ENCODE assay signal across 11 cellular contexts in genomic region chr3:163785693-163786092, GRCh38.
DNase-seq lines count a peak whose midpoint lies in the region; ATAC-seq and TF ChIP-seq lines count a peak whose summit lies in the region.
"Had no signal": no experiment of that assay in that cellular context is flagged by ENCODE, and none has a peak within 500 bp of the region (broad histone marks: within the 10 kb centered on the region; RNA-seq: fewer than 3 reads in every experiment).

No MANE protein-coding gene starts in this region.

- no peak overlapping the region for H3K9ac ChIP-seq in OCI-LY3 (ENCODE audit: low read length)

- H3K4me3 ChIP-seq in H7 (ENCODE audit: insufficient read depth, low read depth, low read length) (no peak overlapping the region), OCI-LY3 (ENCODE audit: low read length) (no peak overlapping the region), hepatocyte (no peak overlapping the region), upper lobe of left lung (no peak overlapping the region)

- no peak overlapping the region for H3K4me2 ChIP-seq in OCI-LY3 (ENCODE audit: low read length)
- H3K4me2 ChIP-seq in hepatocyte: no peak overlapping the region

- TF ChIP-seq POLR2A in upper lobe of left lung (IDR thresholded peaks at IDR 0.05): no peak

- H2AFZ ChIP-seq in OCI-LY3 (ENCODE audit: low read depth, low read length): peak overlapping the region; percentile 1; the same call in 1 of the 2 replicates
- H2AFZ ChIP-seq in hepatocyte: no peak overlapping the region

- H3K27me3 ChIP-seq in H7 (ENCODE audit: control insufficient read depth, insufficient read depth, low read length) (no peaks in the 10 kb centered on the region), OCI-LY3 (ENCODE audit: low read depth, low read length) (no peaks in the 10 kb centered on the region), hepatocyte (no peaks in the 10 kb centered on the region), upper lobe of left lung (no peaks in the 10 kb centered on the region)

- H3K4me1 ChIP-seq in OCI-LY3 (ENCODE audit: low read length): no peaks in the 10 kb centered on the region
- no peaks in the 10 kb centered on the region for H3K4me1 ChIP-seq in hepatocyte (ENCODE audit: insufficient read depth)
- no peaks in the 10 kb centered on the region for H3K4me1 ChIP-seq in upper lobe of left lung

- ATAC-seq in upper lobe of left lung (ENCODE audit: low FRiP score in 2 of 2): no peak
- ATAC-seq: naive thymus-derived CD8-positive, alpha-beta T cell had no signal

- TF ChIP-seq EP300 in upper lobe of left lung (IDR thresholded peaks at IDR 0.05): no peak

- no peaks in the 10 kb centered on the region for H3K9me3 ChIP-seq in OCI-LY3 (ENCODE audit: insufficient read depth, low read length)
- no peaks in the 10 kb centered on the region for H3K9me3 ChIP-seq in hepatocyte (ENCODE audit: low read depth)
- H3K9me3 ChIP-seq in upper lobe of left lung: no peaks in the 10 kb centered on the region

- DNase-seq in D341Med (ENCODE audit: low spot score) (peak; percentile 32), H7 (peak; percentile 21), hepatocyte (ENCODE audit: low spot score) (peak; percentile 36), COR-L47 (lab: John Stamatoyannopoulos, UW) (no peak), NCI-H1930 (lab: John Stamatoyannopoulos, UW) (no peak), upper lobe of left lung (no peak), NCI-H1048 (lab: John Stamatoyannopoulos, UW) (no peak)
- DNase-seq: activated gamma-delta T cell; hippocampal formation; naive thymus-derived CD8-positive, alpha-beta T cell had no signal

- peak; percentile 53 for TF ChIP-seq CTCF in OCI-LY3 (IDR thresholded peaks at IDR 0.05; ENCODE audit: low read depth, low read length)
- peak; percentile 42 for TF ChIP-seq CTCF in hepatocyte (IDR thresholded peaks at IDR 0.05; ENCODE audit: poor library complexity)
- TF ChIP-seq CTCF in upper lobe of left lung (IDR thresholded peaks at IDR 0.05): no peak

- H4K20me1 ChIP-seq in OCI-LY3 (ENCODE audit: insufficient read depth, low read length) (no peaks in the 10 kb centered on the region), hepatocyte (ENCODE audit: insufficient read depth, poor library complexity, severe bottlenecking) (no peaks in the 10 kb centered on the region)

- H3K27ac ChIP-seq in OCI-LY3 (ENCODE audit: low read length) (no peak overlapping the region), hepatocyte (no peak overlapping the region), upper lobe of left lung (no peak overlapping the region)

- H3K36me3 ChIP-seq in H7 (replicated peaks; ENCODE audit: control insufficient read depth, insufficient read depth, low read length): no peaks in the 10 kb centered on the region
- H3K36me3 ChIP-seq in OCI-LY3 (replicated peaks; ENCODE audit: low read depth, low read length): no peaks in the 10 kb centered on the region
- H3K36me3 ChIP-seq in hepatocyte (replicated peaks; ENCODE audit: insufficient read depth, low read depth): no peaks in the 10 kb centered on the region
- H3K36me3 ChIP-seq in upper lobe of left lung: no peaks in the 10 kb centered on the region

- H3K9me2 ChIP-seq in hepatocyte (replicated peaks; ENCODE audit: insufficient read depth): no peaks in the 10 kb centered on the region

- H3K79me2 ChIP-seq in OCI-LY3 (ENCODE audit: low read length) (no peaks in the 10 kb centered on the region), hepatocyte (no peaks in the 10 kb centered on the region)

Comparison
In these comparisons a context has a peak if more than half of its experiments do, and no peak if none do; other contexts are left out.
1. DNase-seq: peak in D341Med (single experiment), H7 (single experiment) and hepatocyte (single experiment); none in COR-L47 (single experiment), NCI-H1930 (0 of 2), upper lobe of left lung (0 of 2) and NCI-H1048 (single experiment).
2. CTCF ChIP-seq: peak in OCI-LY3 (single experiment) and hepatocyte (single experiment); none in upper lobe of left lung (0 of 6).